In the genomic region with DNA sequence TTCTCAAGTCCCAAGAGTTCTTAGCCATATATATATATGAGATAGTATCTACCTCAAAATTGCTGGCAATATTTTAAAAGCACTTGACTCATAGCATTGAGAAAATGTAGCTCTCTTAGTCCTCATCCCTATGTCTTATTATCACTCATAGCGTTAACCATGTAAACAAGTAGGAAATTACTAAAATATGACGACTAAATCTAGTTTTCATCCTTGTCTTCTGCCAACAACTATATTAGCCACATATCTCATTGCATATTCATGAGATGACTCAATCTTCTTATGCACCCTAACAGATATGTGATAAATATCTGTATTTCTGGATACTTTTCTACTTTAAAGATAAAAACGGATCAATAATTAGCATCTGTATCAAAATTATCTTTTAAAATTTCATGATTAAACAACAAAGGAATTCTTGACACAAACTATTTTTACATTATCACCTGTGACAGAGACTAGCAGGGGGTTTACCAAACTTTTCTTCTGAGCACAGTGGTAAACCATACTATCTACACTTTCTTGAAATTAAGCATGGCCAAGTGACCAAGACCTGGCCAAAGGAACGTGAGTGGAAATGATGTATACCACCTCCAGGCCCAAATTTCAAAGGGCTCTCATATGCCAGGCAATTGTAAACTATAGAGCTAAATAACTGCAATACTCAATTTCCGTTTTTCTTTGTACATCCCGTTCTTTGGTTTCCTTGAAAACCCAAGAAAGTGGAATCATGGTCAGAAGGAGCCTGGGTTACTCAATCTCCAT, we compare ENCODE assay signal across 27 cellular contexts.
"Had no signal": no experiment of that assay in that cellular context is flagged by ENCODE, and none has a peak within 500 bp of the region (broad histone marks: within the 10 kb centered on the region; RNA-seq: fewer than 3 reads in every experiment).

No MANE protein-coding gene starts in this region.

- H3K4me3 ChIP-seq: gastrocnemius medialis, left ventricle myocardium inferior, sigmoid colon, testis had no signal

- H3K27ac ChIP-seq: gastrocnemius medialis, left ventricle myocardium inferior, sigmoid colon, testis had no signal

- H3K9me3 Mint-ChIP-seq: activated CD4-positive, alpha-beta memory T cell treated with anti-CD3 and anti-CD28 coated beads for 36 hours; activated naive CD4-positive, alpha-beta T cell treated with anti-CD3 and anti-CD28 coated beads for 36 hours; activated naive CD8-positive, alpha-beta T cell treated with anti-CD3 and anti-CD28 coated beads, Interleukin-2, amount 10 ng/mL, durations not matched to agents 7 days and 5 days; brain; naive thymus-derived CD4-positive, alpha-beta T cell; T-helper 1 cell treated with Interleukin-12 subunit alpha and Interleukin-12 subunit beta and Interleukin-4 antibody, amounts not matched to agents 30 μg/mL and 1 μg/mL, for 36 hours; type B pancreatic cell had no signal

- H3K27me3 Mint-ChIP-seq: activated B cell treated with CpG ODN at 0.5 μM for 24 hours; activated CD4-positive, alpha-beta memory T cell treated with anti-CD3 and anti-CD28 coated beads for 36 hours; activated naive CD8-positive, alpha-beta T cell treated with anti-CD3 and anti-CD28 coated beads, Interleukin-2, amount 10 ng/mL, durations not matched to agents 7 days and 5 days; brain; naive thymus-derived CD4-positive, alpha-beta T cell; progenitor cell of endocrine pancreas; type B pancreatic cell had no signal

- H3K4me1 Mint-ChIP-seq: brain had no signal

- ATAC-seq: gastrocnemius medialis; naive thymus-derived CD4-positive, alpha-beta T cell had no signal

- H3K4me3 Mint-ChIP-seq: activated B cell treated with CpG ODN at 0.5 μM for 24 hours; activated CD4-positive, alpha-beta memory T cell treated with anti-CD3 and anti-CD28 coated beads for 36 hours; activated naive CD4-positive, alpha-beta T cell treated with anti-CD3 and anti-CD28 coated beads for 36 hours; activated naive CD8-positive, alpha-beta T cell treated with anti-CD3 and anti-CD28 coated beads, Interleukin-2, amount 10 ng/mL, durations not matched to agents 7 days and 5 days; brain; naive thymus-derived CD4-positive, alpha-beta T cell; T-helper 1 cell treated with Interleukin-12 subunit alpha and Interleukin-12 subunit beta and Interleukin-4 antibody, amounts not matched to agents 30 μg/mL and 1 μg/mL, for 36 hours; type B pancreatic cell had no signal

- H3K27me3 ChIP-seq: gastrocnemius medialis, sigmoid colon, testis had no signal

- H3K9me3 ChIP-seq: gastrocnemius medialis, left ventricle myocardium inferior, sigmoid colon, testis had no signal

- DNase-seq: activated B cell treated with CpG ODN at 0.5 μM for 24 hours; activated CD4-positive, alpha-beta memory T cell treated with anti-CD3 and anti-CD28 coated beads for 36 hours; activated CD4-positive, alpha-beta T cell treated with anti-CD3 and anti-CD28 coated beads for 48 hours; activated effector memory CD4-positive, alpha-beta T cell treated with Interleukin-2 at 50 U/mL for 16 hours; activated naive CD4-positive, alpha-beta T cell treated with anti-CD3 and anti-CD28 coated beads for 36 hours; activated naive CD8-positive, alpha-beta T cell treated with anti-CD3 and anti-CD28 coated beads, Interleukin-2, amount 10 ng/mL, durations not matched to agents 7 days and 5 days; activated T-cell treated with anti-CD3 and anti-CD28 coated beads, Interleukin-2, amount 50 U/mL, for 48 hours; amygdala; caudate nucleus; dermis blood vessel endothelial cell; effector CD8-positive, alpha-beta T cell; erythroblast; gastrocnemius medialis; hippocampal formation; left ventricle myocardium inferior; naive thymus-derived CD4-positive, alpha-beta T cell; retina; sigmoid colon; stimulated activated CD4-positive, alpha-beta T cell treated with anti-CD3 and anti-CD28 coated beads, Interleukin-2, amount 100 ng/mL, for 48 hours; stimulated activated CD8-positive, alpha-beta memory T cell treated with anti-CD3 and anti-CD28 coated beads, Interleukin-4, amount 100 ng/mL, for 48 hours; stimulated activated naive CD4-positive, alpha-beta T cell; T1000; testis had no signal

- H3K4me1 ChIP-seq: gastrocnemius medialis, left ventricle myocardium inferior, sigmoid colon, testis had no signal

- H3K27ac Mint-ChIP-seq: activated B cell treated with CpG ODN at 0.5 μM for 24 hours; activated CD4-positive, alpha-beta memory T cell treated with anti-CD3 and anti-CD28 coated beads for 36 hours; activated naive CD4-positive, alpha-beta T cell treated with anti-CD3 and anti-CD28 coated beads for 36 hours; activated naive CD8-positive, alpha-beta T cell treated with anti-CD3 and anti-CD28 coated beads, Interleukin-2, amount 10 ng/mL, durations not matched to agents 7 days and 5 days; naive thymus-derived CD4-positive, alpha-beta T cell; T-helper 1 cell treated with Interleukin-12 subunit alpha and Interleukin-12 subunit beta and Interleukin-4 antibody, amounts not matched to agents 30 μg/mL and 1 μg/mL, for 36 hours; type B pancreatic cell had no signal
